In genomic region chr7:3300651-3301471, GRCh38 we compare ENCODE assay signal across 8 cellular contexts. TPM values are rescaled to one million over a fixed set of nuclear protein-coding genes. Genes with fewer than 3 reads are reported as not detected.
A peak's percentile ranks its signal among the peaks of the same experiment; 100 is the strongest.
DNase-seq lines count a peak whose midpoint lies in the region; ATAC-seq, FAIRE-seq and TF ChIP-seq lines count a peak whose summit lies in the region.

Gene SDK1, plus strand, starts transcription at chr7:3301252. Its CDS starts 335 bp downstream, at chr7:3301587.

- dilution Hi-C loops in endothelial cell of umbilical vein (cut with MboI; ENCODE audit: extremely low pct_ligation_motif_present, low sequenced_read_pairs), result no loop called here

- H3K9me3 ChIP-seq in BE2C, result no peaks in the 10 kb centered on the region
- no peaks in the 10 kb centered on the region for H3K9me3 ChIP-seq in endothelial cell of umbilical vein (replicated peaks; ENCODE audit: control insufficient read depth, insufficient read depth, low read length)

- H3K36me3 ChIP-seq in BE2C (no peaks in the 10 kb centered on the region), endothelial cell of umbilical vein (ENCODE audit: control insufficient read depth in 2 of 2, extremely low read depth in 1 of 2, insufficient read depth in 2 of 2, low read length in 2 of 2) (no peaks in the 10 kb centered on the region)

- H3K4me1 ChIP-seq in BE2C, result no peaks in the 10 kb centered on the region
- H3K4me1 ChIP-seq in endothelial cell of umbilical vein (ENCODE audit: control insufficient read depth, extremely low read depth, insufficient read depth, low read length), result peaks cover 6% of the 10 kb centered on the region

- no peaks in the 10 kb centered on the region for H3K79me2 ChIP-seq in endothelial cell of umbilical vein (ENCODE audit: control insufficient read depth, insufficient read depth, low read length)

- ATAC-seq in GM19351 (IDR thresholded peaks at IDR 0.05; ENCODE audit: unreplicated experiment) (peak; percentile 89), HG03460 (IDR thresholded peaks at IDR 0.05; ENCODE audit: unreplicated experiment) (peak; percentile 85)

- no peak within 1 kb of the TSS for H3K4me3 ChIP-seq in BE2C (ENCODE audit: low read depth, low read length)
- H3K4me3 ChIP-seq in endothelial cell of umbilical vein (replicated peaks in 1 of 3; ENCODE audit: insufficient read depth in 1 of 3, low read depth in 1 of 3, low read length in 3 of 3), result peak within 1 kb of the TSS in 2 of 3 experiments; percentile 41 to 43

- no peak within 1 kb of the TSS for H3K9ac ChIP-seq in endothelial cell of umbilical vein (replicated peaks; ENCODE audit: extremely low read depth, insufficient read depth, low read length)

- TF ChIP-seq POLR2A in endothelial cell of umbilical vein (IDR thresholded peaks at IDR 0.05; ENCODE audit: low read depth, low read length), result no peak

- H4K20me1 ChIP-seq in endothelial cell of umbilical vein (replicated peaks; ENCODE audit: control insufficient read depth, extremely low read depth, insufficient read depth, low read length), result no peaks in the 10 kb centered on the region

- H3K27me3 ChIP-seq in BE2C, result peaks cover 36% of the 10 kb centered on the region
- peaks cover 25 to 33% of the 10 kb centered on the region in 2 experiments for H3K27me3 ChIP-seq in endothelial cell of umbilical vein (ENCODE audit: control insufficient read depth in 2 of 2, insufficient read depth in 2 of 2, low read length in 2 of 2)

- CTCF ChIA-PET in endothelial cell of umbilical vein (lab: Charles Lee), result interaction anchor here (0.6 to 3.4 kb wide), 13 partner anchors 9 to 612 kb away, joined by 3 to 25 read pairs (median 3); no protein-coding TSS in a partner anchor

- no TSS peak for BruUV-seq in endothelial cell of umbilical vein (replicated peaks; lab: Mats Ljungman, UMichigan)

- H3K9me1 ChIP-seq in endothelial cell of umbilical vein (replicated peaks; ENCODE audit: control insufficient read depth, extremely low read depth, insufficient read depth, low read length), result no peaks in the 10 kb centered on the region

- H3K27ac ChIP-seq in endothelial cell of umbilical vein (ENCODE audit: insufficient read depth, low read depth, low read length), result no peak within 1 kb of the TSS

- peak; percentile 92 for DNase-seq in BE2C
- DNase-seq in NCI-H748 treated with DMSO at 0.1 percent for 48 hours (lab: John Stamatoyannopoulos, UW), result peak; percentile 82
- DNase-seq in activated CD8-positive, alpha-beta memory T cell treated with anti-CD3 and anti-CD28 coated beads, Interleukin-2, amount 50 U/mL, for 24 hours (ENCODE audit: extremely low read depth), result peak; percentile 70
- DNase-seq in endothelial cell of umbilical vein (ENCODE audit: low read depth, low spot score), result peak; percentile 86
- DNase-seq in middle frontal gyrus (ENCODE audit: extremely low spot score, low spot score), result peak; percentile 83
- peak; percentile 85 to 87 for DNase-seq in stimulated activated CD8-positive, alpha-beta memory T cell treated with anti-CD3 and anti-CD28 coated beads, Interleukin-15, amount 100 ng/mL, for 48 hours (ENCODE audit: low read depth in 2 of 2)

- H3K4me2 ChIP-seq in endothelial cell of umbilical vein (ENCODE audit: insufficient read depth, low read length), result peak within 1 kb of the TSS; percentile 76

- intact Hi-C loops in endothelial cell of umbilical vein (cut with micrococcal nuclease), result loop anchor here (1.0 to 10.0 kb wide), 7 partner anchors 372 to 1330 kb away; no protein-coding TSS in a partner anchor

- peak; percentile 18 for FAIRE-seq in endothelial cell of umbilical vein (lab: Jason Lieb, UNC)

- H2AFZ ChIP-seq in endothelial cell of umbilical vein (ENCODE audit: low read depth, low read length), result peak within 1 kb of the TSS; percentile 87

- POLR2A ChIA-PET in endothelial cell of umbilical vein (lab: Charles Lee), result interaction anchor here (0.8 kb wide), 1 partner anchor 26 kb away, joined by 13 read pairs; no protein-coding TSS in a partner anchor

- TF ChIP-seq CTCF in BE2C (IDR thresholded peaks at IDR 0.05; ENCODE audit: low read depth, low read length) (peak; percentile 59), endothelial cell of umbilical vein (IDR thresholded peaks at IDR 0.05; ENCODE audit: extremely low read depth in 1 of 2, insufficient read depth in 1 of 2, low read depth in 1 of 2, low read length in 2 of 2) (peak; percentile 85 to 88)

TF ChIP-seq in endothelial cell of umbilical vein, 7 proteins besides CTCF, POLR2A, EP300 and RAD21:
- TF ChIP-seq POLR2AphosphoS5 (IDR thresholded peaks at IDR 0.05; ENCODE audit: insufficient read depth, low read depth, low read length) (peak; percentile 31), JUN (IDR thresholded peaks at IDR 0.05; ENCODE audit: borderline replicate concordance, insufficient read depth, insufficient read length, low read depth) (no peak)

RNA-seq across cellular contexts. Expression of gene SDK1, which starts in this region (rescaled TPM):
- 0.25 TPM for polyA plus RNA-seq in BE2C (2012; ENCODE audit: insufficient read depth, insufficient read length, low read depth)
- 2.4 and 3.9 TPM in 2 replicates for total RNA-seq in endothelial cell of umbilical vein
- 1.2 and 1.6 TPM in 2 replicates for polyA plus RNA-seq in endothelial cell of umbilical vein
- polyA plus RNA-seq in endothelial cell of umbilical vein (2011; cell fraction: cytosol; rRNA removed), result 0.59 and 1.1 TPM in 2 replicates
- 4.0 and 5.1 TPM in 2 replicates for polyA plus RNA-seq in endothelial cell of umbilical vein (2011; cell fraction: nucleus; rRNA removed)
- polyA plus RNA-seq in endothelial cell of umbilical vein (2012), result 2.1 and 3.9 TPM in 2 replicates
- 5.9 and 7.3 TPM in 2 replicates for polyA minus RNA-seq in endothelial cell of umbilical vein
- polyA minus RNA-seq in endothelial cell of umbilical vein (2011; cell fraction: cytosol; rRNA and poly(A)+ RNA removed), result not detected
- 9.9 and 12.6 TPM in 2 replicates for polyA minus RNA-seq in endothelial cell of umbilical vein (2011; cell fraction: nucleus; rRNA and poly(A)+ RNA removed)
